In genomic region chr9:75869236-75869635, GRCh38 we compare ENCODE assay signal across 22 cellular contexts. TPM values are rescaled to one million over a fixed set of nuclear protein-coding genes. Genes with fewer than 3 reads are reported as not detected.
DNase-seq lines count a peak whose midpoint lies in the region; ATAC-seq and TF ChIP-seq lines count a peak whose summit lies in the region.
"Had no signal": no experiment of that assay in that cellular context is flagged by ENCODE, and none has a peak within 500 bp of the region (broad histone marks: within the 10 kb centered on the region; RNA-seq: fewer than 3 reads in every experiment).

No MANE protein-coding gene starts in this region.

- H3K9me3 ChIP-seq in neutrophil: no peaks in the 10 kb centered on the region
- no peaks in the 10 kb centered on the region for H3K9me3 ChIP-seq in suprapubic skin
- H3K9me3 ChIP-seq in Caco-2: no peaks in the 10 kb centered on the region
- H3K9me3 ChIP-seq: testis had no signal

- H3K4me3 Mint-ChIP-seq in Caco-2 (ENCODE audit: unreplicated experiment): no peak overlapping the region
- H3K4me3 Mint-ChIP-seq: immature natural killer cell, T-helper 17 cell had no signal

- no peak for TF ChIP-seq CTCF in choroid plexus epithelial cell (conservative IDR thresholded peaks at IDR 0.05; ENCODE audit: low read depth, low read length)
- TF ChIP-seq CTCF in neutrophil (IDR thresholded peaks at IDR 0.05): no peak
- no peak for TF ChIP-seq CTCF in suprapubic skin (IDR thresholded peaks at IDR 0.05)
- no peak for TF ChIP-seq CTCF in Caco-2 (IDR thresholded peaks at IDR 0.05; ENCODE audit: insufficient read depth in 1 of 2, low read depth in 1 of 2, low read length in 1 of 2, severe bottlenecking in 1 of 2, unreplicated experiment in 1 of 2)

- peak; percentile 96 for DNase-seq in MV-4-11 (lab: John Stamatoyannopoulos, UW)
- peak; percentile 13 for DNase-seq in choroid plexus epithelial cell (ENCODE audit: low read depth)
- DNase-seq in suprapubic skin (ENCODE audit: low spot score in 2 of 2): no peak
- no peak for DNase-seq in stimulated activated CD4-positive, alpha-beta T cell treated with anti-CD3 and anti-CD28 coated beads, Interleukin-4, amount 100 ng/mL, for 24 hours
- DNase-seq in Caco-2: no peak
- DNase-seq: activated CD4-positive, alpha-beta T cell treated with anti-CD3 and anti-CD28 coated beads, Interleukin-2, amount 50 U/mL, for 1 hour; activated CD8-positive, alpha-beta memory T cell treated with anti-CD3 and anti-CD28 coated beads, Interleukin-2, amount 50 U/mL, for 4 hours; activated effector memory CD4-positive, alpha-beta T cell treated with Interleukin-2 at 50 U/mL for 16 hours; cortex of kidney; DMS79 treated with DMSO at 0.1 percent for 48 hours; H7; immature natural killer cell; NCI-H1105 treated with DMSO at 0.1 percent for 48 hours; NCI-H510A; OCI-M1; Right ventricle myocardium superior; T-helper 17 cell; testis had no signal

- H3K36me3 ChIP-seq in neutrophil (no peaks in the 10 kb centered on the region), suprapubic skin (no peaks in the 10 kb centered on the region), Caco-2 (ENCODE audit: control insufficient read depth, insufficient read depth, low read length) (no peaks in the 10 kb centered on the region)

- H3K4me3 ChIP-seq in choroid plexus epithelial cell (ENCODE audit: low read depth, low read length) (no peak overlapping the region), neutrophil (ENCODE audit: low read depth in 1 of 2, low read length in 1 of 2) (no peak overlapping the region), suprapubic skin (no peak overlapping the region), Caco-2 (ENCODE audit: low read depth, low read length) (no peak overlapping the region)
- H3K4me3 ChIP-seq: testis had no signal

- H3K27ac ChIP-seq in neutrophil: peak overlapping the region; percentile 30
- no peak overlapping the region for H3K27ac ChIP-seq in suprapubic skin
- H3K27ac ChIP-seq: KMS-11, testis, VCaP had no signal

- H3K36me3 Mint-ChIP-seq in Caco-2 (ENCODE audit: insufficient read depth, unreplicated experiment): no peaks in the 10 kb centered on the region
- H3K36me3 Mint-ChIP-seq: immature natural killer cell had no signal

- H3K27me3 ChIP-seq in neutrophil (peaks cover 11% of the 10 kb centered on the region), suprapubic skin (peaks cover 4% of the 10 kb centered on the region), Caco-2 (replicated peaks; ENCODE audit: control insufficient read depth, insufficient read depth, low read length) (no peaks in the 10 kb centered on the region)
- H3K27me3 ChIP-seq: testis had no signal

- H3K27me3 Mint-ChIP-seq in Caco-2 (ENCODE audit: insufficient read depth, unreplicated experiment): no peaks in the 10 kb centered on the region

- no peaks in the 10 kb centered on the region for H3K9me3 Mint-ChIP-seq in Caco-2 (ENCODE audit: unreplicated experiment)
- H3K9me3 Mint-ChIP-seq: immature natural killer cell had no signal

- CTCF ChIA-PET in Caco-2 (lab: Charles Lee): no interaction called here

- H3K4me1 Mint-ChIP-seq in Caco-2 (ENCODE audit: low read depth, unreplicated experiment): no peaks in the 10 kb centered on the region
- H3K4me1 Mint-ChIP-seq: immature natural killer cell had no signal

- TF ChIP-seq EP300 in suprapubic skin (IDR thresholded peaks at IDR 0.05): no peak

- 59% methylated on average over 3 of the region's 3 CpGs for WGBS in suprapubic skin

- TF ChIP-seq POLR2A in suprapubic skin (IDR thresholded peaks at IDR 0.05): no peak

- no peak overlapping the region for H3K27ac Mint-ChIP-seq in Caco-2 (ENCODE audit: unreplicated experiment)
- H3K27ac Mint-ChIP-seq: immature natural killer cell, T-helper 17 cell had no signal

- intact Hi-C loops in Caco-2 (cut with micrococcal nuclease; ENCODE audit: unreplicated experiment): loop anchor here (10.0 kb wide), 1 partner anchor 604 kb away; no protein-coding TSS in a partner anchor

- peaks cover 13 to 27% of the 10 kb centered on the region in 2 experiments for H3K4me1 ChIP-seq in neutrophil (ENCODE audit: control insufficient read depth in 1 of 2, insufficient read depth in 1 of 2, low read depth in 1 of 2, low read length in 1 of 2)
- no peaks in the 10 kb centered on the region for H3K4me1 ChIP-seq in suprapubic skin
- no peaks in the 10 kb centered on the region for H3K4me1 ChIP-seq in Caco-2
- H3K4me1 ChIP-seq: testis had no signal

- POLR2A ChIA-PET in Caco-2 (lab: Charles Lee): no interaction called here

- no TSS peak for BruUV-seq in Caco-2 (replicated peaks; lab: Mats Ljungman, UMichigan)

- ATAC-seq in GM18511 (IDR thresholded peaks at IDR 0.05; ENCODE audit: unreplicated experiment): peak; percentile 49
- ATAC-seq: T-helper 17 cell had no signal

RNA-seq across cellular contexts. Expression of gene PCSK5, which starts 21.2 kb away (rescaled TPM):
- total RNA-seq in suprapubic skin: 10 to 100 TPM in 1 of 4 donors, 1 to 10 TPM in 3; 5.2 to 10.8 (median 7.3) TPM
- total RNA-seq in Caco-2 (2022): 10.9 and 13.0 TPM in 2 replicates

Comparison
In these comparisons a context has a peak if more than half of its experiments do, and no peak if none do; other contexts are left out.
1. DNase-seq: peak in MV-4-11 (single experiment) and choroid plexus epithelial cell (single experiment); none in suprapubic skin (0 of 2), stimulated activated CD4-positive, alpha-beta T cell treated with anti-CD3 and anti-CD28 coated beads, Interleukin-4, amount 100 ng/mL, for 24 hours (single experiment) and Caco-2 (0 of 2).